In genomic region chr6:124928831-124929230, GRCh38 we compare ENCODE assay signal across 20 cellular contexts. TPM values are rescaled to one million over a fixed set of nuclear protein-coding genes. Genes with fewer than 3 reads are reported as not detected.
DNase-seq lines count a peak whose midpoint lies in the region; FAIRE-seq and TF ChIP-seq lines count a peak whose summit lies in the region.
"Had no signal": no experiment of that assay in that cellular context is flagged by ENCODE, and none has a peak within 500 bp of the region (broad histone marks: within the 10 kb centered on the region; RNA-seq: fewer than 3 reads in every experiment).

No MANE protein-coding gene starts in this region.

- in situ Hi-C loops in ACHN (cut with HindIII; ENCODE audit: low pct_ligation_motif_present, low pct_unique_long_range_greater_than_20kb, low sequenced_read_pairs): no loop called here

- CTCF ChIA-PET in RWPE1 (lab: Yijun Ruan, JAX): interaction anchor here (0.5 kb wide), 1 partner anchor 25 kb away, joined by 3 read pairs; no protein-coding TSS in a partner anchor

- FAIRE-seq in urothelium cell line (lab: Jason Lieb, UNC): no peak
- FAIRE-seq: G401.6, GM19239 had no signal

- TF ChIP-seq CTCF in RWPE1 (conservative IDR thresholded peaks at IDR 0.05; ENCODE audit: low read depth): no peak

- H3K27ac ChIP-seq in RWPE1 (no peak overlapping the region), epithelial cell of prostate (peak overlapping the region; percentile 70)
- H3K27ac ChIP-seq: BLaER1, SJSA1 had no signal

- DNase-seq in Daoy (ENCODE audit: low read depth) (peak; percentile 68), RWPE1 (ENCODE audit: low spot score) (peak; percentile 5), epithelial cell of prostate (ENCODE audit: low read depth, low spot score) (peak; percentile 31), urothelium cell line (ENCODE audit: low spot score) (peak; percentile 53), NCI-H1092 (lab: John Stamatoyannopoulos, UW) (no peak), SHP77 treated with DMSO at 0.1 percent for 48 hours (lab: John Stamatoyannopoulos, UW) (no peak), ACHN (no peak)
- DNase-seq: Caco-2; CD4-positive, alpha-beta T cell; DMS153; GOT3; Karpas-422; NCI-H1417 treated with DMSO at 0.1 percent for 48 hours; NCI-H187; NCI-H69; NK-92 treated with Interleukin-12 subunit alpha and Interleukin-12 subunit beta, amount 100 ng/mL, for 24 hours had no signal

- POLR2A ChIA-PET in RWPE1 (lab: Yijun Ruan, JAX; ENCODE audit: low non-redundant PET): no interaction called here

RNA-seq across cellular contexts. Expression of gene RNF217, which starts 33.4 kb away (rescaled TPM):
- 13.6 and 39.7 TPM in 2 replicates for total RNA-seq in Daoy (2014; rRNA removed; shearing (Covaris generic))

Comparison
In these comparisons a context has a peak if more than half of its experiments do, and no peak if none do; other contexts are left out.
1. DNase-seq: peak in Daoy (single experiment), RWPE1 (single experiment), epithelial cell of prostate (single experiment) and urothelium cell line (single experiment); none in NCI-H1092 (single experiment), SHP77 treated with DMSO at 0.1 percent for 48 hours (single experiment) and ACHN (single experiment).